ENCODE assay signal across 19 cellular contexts in genomic region chrX:63740382-63740781, GRCh38. TPM values are rescaled to one million over a fixed set of nuclear protein-coding genes. Genes with fewer than 3 reads are reported as not detected.
DNase-seq lines count a peak whose midpoint lies in the region; ATAC-seq and TF ChIP-seq lines count a peak whose summit lies in the region.
"Had no signal": no experiment of that assay in that cellular context is flagged by ENCODE, and none has a peak within 500 bp of the region (broad histone marks: within the 10 kb centered on the region; RNA-seq: fewer than 3 reads in every experiment).

No MANE protein-coding gene starts in this region.

- H3K4me3 ChIP-seq in MM.1S (ENCODE audit: low read length) = no peak overlapping the region
- H3K4me3 ChIP-seq: adrenal gland, left ventricle myocardium inferior, smooth muscle cell had no signal

- H2AFZ ChIP-seq in MM.1S (ENCODE audit: low read length) = no peak overlapping the region

- no peaks in the 10 kb centered on the region for H3K9me2 ChIP-seq in MM.1S (replicated peaks; ENCODE audit: insufficient read depth, low read length)
- H3K9me2 ChIP-seq: SK-N-SH had no signal

- H3K4me2 ChIP-seq in MM.1S (ENCODE audit: low read depth, low read length) = no peak overlapping the region
- H3K4me2 ChIP-seq: SK-N-SH, smooth muscle cell had no signal

- no peaks in the 10 kb centered on the region for H3K27me3 ChIP-seq in MM.1S (replicated peaks; ENCODE audit: insufficient read depth, low read length)
- H3K27me3 ChIP-seq: adrenal gland had no signal

- H4K20me1 ChIP-seq in MM.1S (ENCODE audit: insufficient read depth, low read length) = no peaks in the 10 kb centered on the region

- 0 out of 2 replicates have a peak, but pooled peaks cover 3% of the 10 kb centered on the region for H3K79me2 ChIP-seq in MM.1S (ENCODE audit: low read length)

- TF ChIP-seq CTCF in MM.1S (IDR thresholded peaks at IDR 0.05; ENCODE audit: low read length) (no peak), omental fat pad (IDR thresholded peaks at IDR 0.05) (no peak)

- no peak overlapping the region for H3K9ac ChIP-seq in MM.1S (ENCODE audit: low read length)
- H3K9ac ChIP-seq: SK-N-SH had no signal

- H3K4me1 ChIP-seq in MM.1S (ENCODE audit: low read length) = peaks cover 48% of the 10 kb centered on the region
- H3K4me1 ChIP-seq: adrenal gland had no signal

- H3K9me3 ChIP-seq in MM.1S (replicated peaks; ENCODE audit: insufficient read depth, low read length) = no peaks in the 10 kb centered on the region
- H3K9me3 ChIP-seq: adrenal gland, left ventricle myocardium inferior, SK-N-SH had no signal

- DNase-seq in MM.1S = peak; percentile 60
- no peak for DNase-seq in EL
- no peak for DNase-seq in RKO (ENCODE audit: low spot score)
- no peak for DNase-seq in omental fat pad (ENCODE audit: low spot score)
- DNase-seq in NCI-H1092 (lab: John Stamatoyannopoulos, UW) = no peak
- DNase-seq: activated CD4-positive, alpha-beta memory T cell treated with anti-CD3 and anti-CD28 coated beads, Interleukin-2, amount 10 ng/mL, durations not matched to agents 7 days and 5 days; adrenal gland; DMS 273 treated with DMSO at 0.1 percent for 48 hours; KG1; left ventricle myocardium inferior; NCI-H1417; NCI-H446 treated with DMSO at 0.1 percent for 48 hours; OCI-M1; SK-N-SH had no signal

- H3F3A ChIP-seq in MM.1S (ENCODE audit: insufficient read depth, low read length) = peaks cover 4% of the 10 kb centered on the region; the same call in 1 of the 2 replicates

- H3K36me3 ChIP-seq in MM.1S (replicated peaks; ENCODE audit: insufficient read depth, low read length) = no peaks in the 10 kb centered on the region
- H3K36me3 ChIP-seq: adrenal gland, left ventricle myocardium inferior had no signal

- H3K27ac ChIP-seq in MM.1S (ENCODE audit: low read length) = peak overlapping the region; percentile 46; the same call in 1 of the 2 replicates
- H3K27ac ChIP-seq: adrenal gland, HL-60, left ventricle myocardium inferior had no signal

- ATAC-seq in GM18907 (IDR thresholded peaks at IDR 0.05; ENCODE audit: unreplicated experiment) (peak; percentile 68), GM21526 (IDR thresholded peaks at IDR 0.05; ENCODE audit: low FRiP score, unreplicated experiment) (peak; percentile 73), HG02885 (IDR thresholded peaks at IDR 0.05; ENCODE audit: poor library complexity, unreplicated experiment) (peak; percentile 45), omental fat pad (ENCODE audit: low FRiP score) (no peak)

RNA-seq across cellular contexts. Expression of gene ARHGEF9, which starts 44.6 kb away (rescaled TPM):
- 1 to 10 TPM; 5.4 to 9.5 (median 9.0) TPM for total RNA-seq in omental fat pad
